In genomic region chr4:23737571-23737970, GRCh38 we compare ENCODE assay signal across 28 cellular contexts.
"Had no signal": no experiment of that assay in that cellular context is flagged by ENCODE, and none has a peak within 500 bp of the region (broad histone marks: within the 10 kb centered on the region; RNA-seq: fewer than 3 reads in every experiment).

No MANE protein-coding gene starts in this region.

- ATAC-seq: activated T-helper 17 cell treated with anti-CD3 and anti-CD28 coated beads, Interleukin-2, amount 50 U/mL, for 72 hours; left ventricle myocardium superior; naive thymus-derived CD4-positive, alpha-beta T cell; right cardiac atrium; stimulated activated naive CD8-positive, alpha-beta T cell treated with anti-CD3 and anti-CD28 coated beads, Interleukin-15, Interleukin-2, amounts not matched to agents 100 U/mL and 50 U/mL, for 24 hours; T-helper 17 cell; WTC11 had no signal

- H3K4me3 ChIP-seq: esophagus squamous epithelium, neural progenitor cell, testis had no signal

- H3K9me3 ChIP-seq: esophagus squamous epithelium, testis had no signal

- DNase-seq: activated CD4-positive, alpha-beta memory T cell treated with anti-CD3 and anti-CD28 coated beads, Interleukin-2, amount 10 ng/mL, durations not matched to agents 7 days and 5 days; activated CD4-positive, alpha-beta T cell treated with anti-CD3 and anti-CD28 coated beads for 1 hour; activated CD4-positive, alpha-beta T cell treated with anti-CD3 and anti-CD28 coated beads, Interleukin-2, amount 10 ng/mL, durations not matched to agents 7 days and 5 days; activated CD8-positive, alpha-beta memory T cell treated with anti-CD3 and anti-CD28 coated beads, Interleukin-2, amount 50 U/mL, for 48 hours; activated gamma-delta T cell treated with Interleukin-2 at 50 U/mL for 16 hours; activated naive CD4-positive, alpha-beta T cell treated with anti-CD3 and anti-CD28 coated beads, Interleukin-2, amount 50 U/mL, for 16 hours; activated T-cell treated with anti-CD3 and anti-CD28 coated beads, Interleukin-2, amount 50 U/mL, for 24 hours; amniotic stem cell; caudate nucleus; esophagus squamous epithelium; foreskin melanocyte; left cardiac atrium; left ventricle myocardium superior; mammary epithelial cell; naive thymus-derived CD4-positive, alpha-beta T cell; occipital lobe; right cardiac atrium; stimulated activated CD4-positive, alpha-beta T cell treated with anti-CD3 and anti-CD28 coated beads, Interleukin-2, amount 100 ng/mL, for 48 hours; stimulated activated naive CD8-positive, alpha-beta T cell treated with anti-CD3 and anti-CD28 coated beads, Interleukin-15, Interleukin-2, amounts not matched to agents 100 U/mL and 50 U/mL, for 24 hours; T-helper 17 cell; T1000; testis; trophoblast cell had no signal

- H3K27ac ChIP-seq: esophagus squamous epithelium, neural progenitor cell, testis had no signal

- H3K27me3 ChIP-seq: esophagus squamous epithelium, neural progenitor cell, testis had no signal

- H3K4me1 ChIP-seq: esophagus squamous epithelium, neural progenitor cell, testis had no signal

- H3K36me3 ChIP-seq: esophagus squamous epithelium, neural progenitor cell had no signal

- H3K4me1 Mint-ChIP-seq: activated CD4-positive, alpha-beta memory T cell treated with anti-CD3 and anti-CD28 coated beads, Interleukin-2, amount 10 ng/mL, durations not matched to agents 7 days and 5 days; activated CD4-positive, alpha-beta T cell treated with anti-CD3 and anti-CD28 coated beads, Interleukin-2, amount 10 ng/mL, durations not matched to agents 7 days and 5 days; activated T-helper 17 cell treated with anti-CD3 and anti-CD28 coated beads, Interleukin-2, amount 50 U/mL, for 72 hours; mesothelial cell of epicardium; naive thymus-derived CD4-positive, alpha-beta T cell; neural progenitor cell; T-helper 17 cell had no signal

- H3K27me3 Mint-ChIP-seq: activated CD4-positive, alpha-beta memory T cell treated with anti-CD3 and anti-CD28 coated beads, Interleukin-2, amount 10 ng/mL, durations not matched to agents 7 days and 5 days; activated CD4-positive, alpha-beta T cell treated with anti-CD3 and anti-CD28 coated beads, Interleukin-2, amount 10 ng/mL, durations not matched to agents 7 days and 5 days; activated T-cell treated with anti-CD3 and anti-CD28 coated beads, Interleukin-2, amount 50 U/mL, for 24 hours; activated T-helper 17 cell treated with anti-CD3 and anti-CD28 coated beads, Interleukin-2, amount 50 U/mL, for 72 hours; dendritic cell treated with granulocyte-macrophage colony-stimulating factor and Interleukin-4, amounts not matched to agents 40 ng/mL and 50 ng/mL, for 4 days; naive thymus-derived CD4-positive, alpha-beta T cell; T-helper 17 cell had no signal

- H3K27ac Mint-ChIP-seq: activated CD4-positive, alpha-beta memory T cell treated with anti-CD3 and anti-CD28 coated beads, Interleukin-2, amount 10 ng/mL, durations not matched to agents 7 days and 5 days; activated CD4-positive, alpha-beta T cell treated with anti-CD3 and anti-CD28 coated beads, Interleukin-2, amount 10 ng/mL, durations not matched to agents 7 days and 5 days; activated T-cell treated with anti-CD3 and anti-CD28 coated beads, Interleukin-2, amount 50 U/mL, for 24 hours; activated T-helper 17 cell treated with anti-CD3 and anti-CD28 coated beads, Interleukin-2, amount 50 U/mL, for 72 hours; dendritic cell treated with granulocyte-macrophage colony-stimulating factor and Interleukin-4, amounts not matched to agents 40 ng/mL and 50 ng/mL, for 4 days; mesothelial cell of epicardium; naive thymus-derived CD4-positive, alpha-beta T cell; neural progenitor cell; T-helper 17 cell; WTC11 had no signal

- H3K4me3 Mint-ChIP-seq: activated CD4-positive, alpha-beta memory T cell treated with anti-CD3 and anti-CD28 coated beads, Interleukin-2, amount 10 ng/mL, durations not matched to agents 7 days and 5 days; activated CD4-positive, alpha-beta T cell treated with anti-CD3 and anti-CD28 coated beads, Interleukin-2, amount 10 ng/mL, durations not matched to agents 7 days and 5 days; activated T-cell treated with anti-CD3 and anti-CD28 coated beads, Interleukin-2, amount 50 U/mL, for 24 hours; activated T-helper 17 cell treated with anti-CD3 and anti-CD28 coated beads, Interleukin-2, amount 50 U/mL, for 72 hours; dendritic cell treated with granulocyte-macrophage colony-stimulating factor and Interleukin-4, amounts not matched to agents 40 ng/mL and 50 ng/mL, for 4 days; mesothelial cell of epicardium; naive thymus-derived CD4-positive, alpha-beta T cell; neural progenitor cell; T-helper 17 cell; WTC11 had no signal

- H3K36me3 Mint-ChIP-seq: mesothelial cell of epicardium; naive thymus-derived CD4-positive, alpha-beta T cell; neural progenitor cell; WTC11 had no signal

- H3K9me3 Mint-ChIP-seq: activated CD4-positive, alpha-beta memory T cell treated with anti-CD3 and anti-CD28 coated beads, Interleukin-2, amount 10 ng/mL, durations not matched to agents 7 days and 5 days; activated CD4-positive, alpha-beta T cell treated with anti-CD3 and anti-CD28 coated beads, Interleukin-2, amount 10 ng/mL, durations not matched to agents 7 days and 5 days; activated T-cell treated with anti-CD3 and anti-CD28 coated beads, Interleukin-2, amount 50 U/mL, for 24 hours; activated T-helper 17 cell treated with anti-CD3 and anti-CD28 coated beads, Interleukin-2, amount 50 U/mL, for 72 hours; dendritic cell treated with granulocyte-macrophage colony-stimulating factor and Interleukin-4, amounts not matched to agents 40 ng/mL and 50 ng/mL, for 4 days; mesothelial cell of epicardium; neural progenitor cell had no signal
